ENCODE assay signal across 34 cellular contexts in the genomic region with DNA sequence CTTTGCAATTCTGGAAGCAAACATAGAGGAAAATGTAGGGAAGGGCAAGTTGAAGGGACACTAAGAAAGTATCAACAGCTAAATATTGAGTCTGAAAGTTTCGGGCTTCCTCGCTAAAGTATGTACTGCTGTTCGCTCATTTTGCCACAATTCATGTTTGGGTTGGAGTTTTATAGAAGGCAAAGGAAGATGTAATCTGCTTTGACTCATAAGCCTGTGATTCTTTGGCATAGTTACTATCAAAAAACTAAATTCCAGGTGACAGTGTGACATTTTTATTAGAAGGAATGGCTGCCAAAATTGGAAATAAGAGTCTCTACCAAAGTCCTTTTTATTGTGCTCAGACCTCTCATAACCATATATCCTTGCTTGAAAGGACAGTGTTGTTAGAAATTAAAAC.
"Had no signal": no experiment of that assay in that cellular context is flagged by ENCODE, and none has a peak within 500 bp of the region (broad histone marks: within the 10 kb centered on the region; RNA-seq: fewer than 3 reads in every experiment).

No MANE protein-coding gene starts in this region.

- DNase-seq: Karpas-422, Kasumi-1, MG63, MM.1S, MV-4-11, NCI-H1048, NCI-H1092, NCI-H1092 treated with DMSO at 0.1 percent for 48 hours, NCI-H1105, NCI-H1105 treated with DMSO at 0.1 percent for 48 hours, NCI-H1417, NCI-H1417 treated with DMSO at 0.1 percent for 48 hours, NCI-H1436, NCI-H1436 treated with DMSO at 0.1 percent for 48 hours, NCI-H146, NCI-H1694, NCI-H1694 treated with DMSO at 0.1 percent for 48 hours, NCI-H187, NCI-H187 treated with DMSO at 0.1 percent for 48 hours, NCI-H1930, NCI-H2029, NCI-H2029 treated with DMSO at 0.1 percent for 48 hours, NCI-H2081, NCI-H2081 treated with DMSO at 0.1 percent for 48 hours, NCI-H2107, NCI-H2171, NCI-H2171 treated with DMSO at 0.1 percent for 48 hours, NCI-H2227 treated with DMSO at 0.1 percent for 48 hours, NCI-H226, NCI-H345, NCI-H446, NCI-H446 treated with DMSO at 0.1 percent for 48 hours, NCI-H510A had no signal

- H3K9me3 ChIP-seq: MG63 had no signal

- H3K9ac ChIP-seq: KMS-11 had no signal

- H3K36me3 ChIP-seq: MG63 had no signal

- H3K4me3 ChIP-seq: MG63 had no signal

- H3K27me3 ChIP-seq: MG63 had no signal

- H3K4me2 ChIP-seq: KMS-11 had no signal

- H3K27ac ChIP-seq: KMS-11 had no signal
